ENCODE assay signal across 1 cellular context in the genomic region with DNA sequence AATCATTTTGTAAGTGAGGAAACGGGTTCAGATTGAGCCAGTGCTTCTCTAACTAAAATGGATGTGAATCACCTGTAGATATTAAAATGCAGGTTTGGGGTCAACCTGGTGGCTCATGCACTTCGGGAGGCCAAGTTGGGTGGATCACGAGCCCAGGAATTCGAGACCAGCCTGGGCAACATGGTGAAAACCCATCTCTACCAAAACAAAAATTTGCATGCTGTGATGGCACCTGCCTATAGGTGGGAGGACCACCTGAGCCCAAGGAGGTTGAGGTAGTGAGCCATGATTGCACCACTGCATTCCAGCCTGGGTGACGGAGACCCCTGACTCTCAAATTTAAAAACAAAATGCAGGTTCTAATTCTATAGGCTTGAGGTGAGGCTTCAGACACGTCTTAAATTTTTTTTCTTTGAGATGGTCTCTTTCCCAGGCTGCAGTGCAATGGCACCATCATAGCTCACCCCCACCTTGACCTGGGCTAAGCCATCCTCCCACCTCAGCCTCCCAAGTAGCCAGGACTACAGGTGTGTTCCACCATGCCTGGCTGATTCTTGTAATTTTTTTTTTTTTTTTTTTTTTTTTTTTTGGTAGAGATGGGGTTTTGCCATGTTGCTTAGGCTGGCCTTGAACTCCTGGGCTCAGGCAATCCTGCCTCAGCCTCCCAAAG.
TF ChIP-seq lines count a peak whose summit lies in the region.

No MANE protein-coding gene starts in this region.

TF ChIP-seq in A549, 52 proteins besides CTCF, POLR2A, EP300 and RAD21 (continued from another document):
- TF ChIP-seq HMGXB4 (CRISPR knock-in tag; IDR thresholded peaks at IDR 0.05; ENCODE audit: borderline replicate concordance) (no peak), MAX (IDR thresholded peaks at IDR 0.05) (no peak), RNF2 (IDR thresholded peaks at IDR 0.05; ENCODE audit: borderline replicate concordance, low read depth) (no peak), HDAC2 (IDR thresholded peaks at IDR 0.05) (no peak), CHD4 (IDR thresholded peaks at IDR 0.05; ENCODE audit: borderline replicate concordance) (no peak), ZC3H11A (IDR thresholded peaks at IDR 0.05) (no peak), JUNB (IDR thresholded peaks at IDR 0.05) (no peak), HOXB5 (CRISPR knock-in tag; IDR thresholded peaks at IDR 0.05) (no peak), GATA3 (IDR thresholded peaks at IDR 0.05; ENCODE audit: borderline replicate concordance) (no peak), NFE2L2 (conservative IDR thresholded peaks at IDR 0.05; ENCODE audit: low read length) (no peak), ZNF302 (CRISPR knock-in tag; IDR thresholded peaks at IDR 0.05) (no peak), HOXB13 (CRISPR knock-in tag; IDR thresholded peaks at IDR 0.05; ENCODE audit: low read depth) (no peak), KDM1A (IDR thresholded peaks at IDR 0.05; ENCODE audit: low read depth) (no peak), RCOR1 (IDR thresholded peaks at IDR 0.05; ENCODE audit: low read depth, low read length) (no peak), RFX5 (IDR thresholded peaks at IDR 0.05) (no peak), JUN (IDR thresholded peaks at IDR 0.05) (no peak; a peak in 3 of 5 replicates), CHD2 (IDR thresholded peaks at IDR 0.05; ENCODE audit: low read length, partially characterized antibody) (peak; percentile 41), BHLHE40 (IDR thresholded peaks at IDR 0.05; ENCODE audit: low read depth, low read length) (no peak), MYC (IDR thresholded peaks at IDR 0.05; ENCODE audit: borderline replicate concordance, low read length) (no peak), MAZ (IDR thresholded peaks at IDR 0.05; ENCODE audit: borderline replicate concordance, low read depth, low read length) (no peak), ELK1 (IDR thresholded peaks at IDR 0.05; ENCODE audit: low read depth, low read length) (no peak), MAFK (IDR thresholded peaks at IDR 0.05; ENCODE audit: partially characterized antibody) (no peak), PHF8 (IDR thresholded peaks at IDR 0.05; ENCODE audit: borderline replicate concordance, low read depth) (no peak), SREBF2 (IDR thresholded peaks at IDR 0.05) (no peak), EHF (CRISPR knock-in tag; IDR thresholded peaks at IDR 0.05) (no peak), POLR2AphosphoS2 (conservative IDR thresholded peaks at IDR 0.05; ENCODE audit: low read length) (peak; percentile 97), ZFP36 (IDR thresholded peaks at IDR 0.05; ENCODE audit: borderline replicate concordance, partially characterized antibody) (no peak), TP53 (CRISPR knock-in tag; IDR thresholded peaks at IDR 0.05) (peak; percentile 91), NR3C1 (IDR thresholded peaks at IDR 0.05) (no peak)
- TF ChIP-seq, protein P1, sequence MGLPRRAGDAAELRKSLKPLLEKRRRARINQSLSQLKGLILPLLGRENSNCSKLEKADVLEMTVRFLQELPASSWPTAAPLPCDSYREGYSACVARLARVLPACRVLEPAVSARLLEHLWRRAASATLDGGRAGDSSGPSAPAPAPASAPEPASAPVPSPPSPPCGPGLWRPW (IDR thresholded peaks at IDR 0.05), result no peak
